In genomic region chr6:122904166-122904565, GRCh38 we compare ENCODE assay signal across 10 cellular contexts.
"Had no signal": no experiment of that assay in that cellular context is flagged by ENCODE, and none has a peak within 500 bp of the region (broad histone marks: within the 10 kb centered on the region; RNA-seq: fewer than 3 reads in every experiment).

No MANE protein-coding gene starts in this region.

- H3K9me3 Mint-ChIP-seq: H9 had no signal

- H3K27ac Mint-ChIP-seq: H9, HFFc6 had no signal

- H2AFZ ChIP-seq: GM23248 had no signal

- DNase-seq: GM23248, H9, HCEC 1CT, HFFc6, IMR-90, KG1 had no signal

- ATAC-seq: K562 had no signal

- H3K27ac ChIP-seq: GM23248, HL-60 had no signal

- H3K4me3 Mint-ChIP-seq: H9, HFFc6 had no signal

- H3K4me3 ChIP-seq: GM23248, K562 had no signal

- H3K9ac ChIP-seq: GM23248 had no signal

- FAIRE-seq: H1, H54, K562 had no signal
